ENCODE assay signal across 29 cellular contexts in genomic region chr7:36570508-36571219, GRCh38.
DNase-seq lines count a peak whose midpoint lies in the region; ATAC-seq and TF ChIP-seq lines count a peak whose summit lies in the region.
"Had no signal": no experiment of that assay in that cellular context is flagged by ENCODE, and none has a peak within 500 bp of the region (broad histone marks: within the 10 kb centered on the region; RNA-seq: fewer than 3 reads in every experiment).

No MANE protein-coding gene starts in this region.

- CTCF ChIA-PET in PC-9 (lab: Charles Lee): interaction anchor here (0.7 kb wide), 1 partner anchor 207 kb away, joined by 3 read pairs; no protein-coding TSS in a partner anchor

- no peak overlapping the region for H3K4me3 Mint-ChIP-seq in stimulated activated naive CD8-positive, alpha-beta T cell treated with anti-CD3 and anti-CD28 coated beads, Interleukin-15, amount 100 ng/mL, for 72 hours
- H3K4me3 Mint-ChIP-seq in effector memory CD8-positive, alpha-beta T cell: no peak overlapping the region
- H3K4me3 Mint-ChIP-seq: activated CD4-positive, alpha-beta memory T cell treated with anti-CD3 and anti-CD28 coated beads, Interleukin-2, amount 10 ng/mL, durations not matched to agents 7 days and 5 days; naive B cell had no signal

- H3K4me1 ChIP-seq in PC-9 (replicated peaks; ENCODE audit: insufficient read depth) (no peaks in the 10 kb centered on the region), upper lobe of right lung (peaks cover 5% of the 10 kb centered on the region)
- H3K4me1 ChIP-seq: A549, adrenal gland, BE2C, colonic mucosa, right atrium auricular region, vagina had no signal

- H3K27ac Mint-ChIP-seq in stimulated activated naive CD8-positive, alpha-beta T cell treated with anti-CD3 and anti-CD28 coated beads, Interleukin-15, amount 100 ng/mL, for 72 hours: peak overlapping the region in 1 of 2 donors; percentile 43
- peak overlapping the region; percentile 87 to 93 for H3K27ac Mint-ChIP-seq in effector memory CD8-positive, alpha-beta T cell
- H3K27ac Mint-ChIP-seq: activated CD4-positive, alpha-beta memory T cell treated with anti-CD3 and anti-CD28 coated beads, Interleukin-2, amount 10 ng/mL, durations not matched to agents 7 days and 5 days; naive B cell had no signal

- DNase-seq in stimulated activated naive CD8-positive, alpha-beta T cell treated with anti-CD3 and anti-CD28 coated beads, Interleukin-15, amount 100 ng/mL, for 72 hours: no peak
- no peak for DNase-seq in stimulated activated naive CD8-positive, alpha-beta T cell treated with anti-CD3 and anti-CD28 coated beads, Interleukin-15, Interleukin-2, amounts not matched to agents 100 U/mL and 50 U/mL, for 24 hours
- DNase-seq in PC-9: no peak
- DNase-seq in effector memory CD8-positive, alpha-beta T cell: no peak
- no peak for DNase-seq in upper lobe of right lung
- no peak for DNase-seq in foreskin fibroblast
- DNase-seq: activated CD4-positive, alpha-beta memory T cell treated with anti-CD3 and anti-CD28 coated beads, Interleukin-2, amount 10 ng/mL, durations not matched to agents 7 days and 5 days; activated T-cell treated with anti-CD3 and anti-CD28 coated beads, Interleukin-2, amount 50 U/mL, for 1 hour; adrenal gland; BE2C; Calu3; colonic mucosa; mesenchymal stem cell; naive B cell; NCI-H146; NCI-H510A treated with DMSO at 0.1 percent for 48 hours; ovary; SK-N-SH; stimulated activated CD4-positive, alpha-beta T cell treated with anti-CD3 and anti-CD28 coated beads, Interleukin-4, amount 100 ng/mL, for 24 hours had no signal

- peaks cover 29% of the 10 kb centered on the region for H3K4me1 Mint-ChIP-seq in stimulated activated naive CD8-positive, alpha-beta T cell treated with anti-CD3 and anti-CD28 coated beads, Interleukin-15, amount 100 ng/mL, for 72 hours
- H3K4me1 Mint-ChIP-seq in effector memory CD8-positive, alpha-beta T cell (ENCODE audit: low read depth in 2 of 2): peaks cover 17 to 51% of the 10 kb centered on the region in 2 donors

- H4K20me1 ChIP-seq in PC-9 (ENCODE audit: insufficient read depth): no peaks in the 10 kb centered on the region

- no peak overlapping the region for H3K4me2 ChIP-seq in PC-9
- H3K4me2 ChIP-seq: A549, hepatocyte, SK-N-SH had no signal

- TF ChIP-seq CTCF in PC-9 (conservative IDR thresholded peaks at IDR 0.05): no peak
- no peak for TF ChIP-seq CTCF in upper lobe of right lung (IDR thresholded peaks at IDR 0.05)
- no peak for TF ChIP-seq CTCF in foreskin fibroblast (IDR thresholded peaks at IDR 0.05; ENCODE audit: low read depth, low read length)

- H3K36me3 ChIP-seq in PC-9 (ENCODE audit: low read depth) (no peaks in the 10 kb centered on the region), upper lobe of right lung (no peaks in the 10 kb centered on the region)
- H3K36me3 ChIP-seq: adrenal gland, BE2C, colonic mucosa, esophagus muscularis mucosa, ovary, right atrium auricular region, thoracic aorta, vagina had no signal

- peak; percentile 37 for ATAC-seq in stimulated activated naive CD8-positive, alpha-beta T cell treated with anti-CD3 and anti-CD28 coated beads, Interleukin-15, amount 100 ng/mL, for 72 hours
- no peak for ATAC-seq in stimulated activated naive CD8-positive, alpha-beta T cell treated with anti-CD3 and anti-CD28 coated beads, Interleukin-15, Interleukin-2, amounts not matched to agents 100 U/mL and 50 U/mL, for 24 hours
- peak; percentile 41 for ATAC-seq in effector memory CD8-positive, alpha-beta T cell (replicated peaks)
- ATAC-seq in upper lobe of right lung (peak; percentile 49), GM21576 (IDR thresholded peaks at IDR 0.05; ENCODE audit: unreplicated experiment) (no peak), GM18511 (IDR thresholded peaks at IDR 0.05; ENCODE audit: unreplicated experiment) (no peak)
- ATAC-seq: A549; activated CD4-positive, CD25-positive, alpha-beta regulatory T cell treated with anti-CD3 and anti-CD28 coated beads, Interleukin-2, amount 50 U/mL, for 24 hours; left lobe of liver had no signal

- H3K9me3 Mint-ChIP-seq in stimulated activated naive CD8-positive, alpha-beta T cell treated with anti-CD3 and anti-CD28 coated beads, Interleukin-15, amount 100 ng/mL, for 72 hours: no peaks in the 10 kb centered on the region
- no peaks in the 10 kb centered on the region for H3K9me3 Mint-ChIP-seq in effector memory CD8-positive, alpha-beta T cell
- H3K9me3 Mint-ChIP-seq: activated CD4-positive, alpha-beta memory T cell treated with anti-CD3 and anti-CD28 coated beads, Interleukin-2, amount 10 ng/mL, durations not matched to agents 7 days and 5 days; naive B cell had no signal

- H3K9me3 ChIP-seq in PC-9 (ENCODE audit: insufficient read depth, low read depth) (no peaks in the 10 kb centered on the region), upper lobe of right lung (no peaks in the 10 kb centered on the region)
- H3K9me3 ChIP-seq: A549, adrenal gland, BE2C, colonic mucosa, esophagus muscularis mucosa, ovary, right atrium auricular region, SK-N-SH, thoracic aorta, vagina had no signal

- H3K27me3 ChIP-seq in PC-9 (ENCODE audit: insufficient read depth, low read depth) (peaks cover 63% of the 10 kb centered on the region), upper lobe of right lung (no peaks in the 10 kb centered on the region)
- H3K27me3 ChIP-seq: adrenal gland, BE2C, colonic mucosa, esophagus muscularis mucosa, hepatocyte, ovary, right atrium auricular region, vagina had no signal

- no peaks in the 10 kb centered on the region for H3K79me2 ChIP-seq in PC-9 (ENCODE audit: low read depth)
- H3K79me2 ChIP-seq: hepatocyte had no signal

- H3K27me3 Mint-ChIP-seq in stimulated activated naive CD8-positive, alpha-beta T cell treated with anti-CD3 and anti-CD28 coated beads, Interleukin-15, amount 100 ng/mL, for 72 hours: no peaks in the 10 kb centered on the region
- H3K27me3 Mint-ChIP-seq in effector memory CD8-positive, alpha-beta T cell: no peaks in the 10 kb centered on the region
- H3K27me3 Mint-ChIP-seq: activated CD4-positive, alpha-beta memory T cell treated with anti-CD3 and anti-CD28 coated beads, Interleukin-2, amount 10 ng/mL, durations not matched to agents 7 days and 5 days had no signal

- no peaks in the 10 kb centered on the region for H3F3A ChIP-seq in PC-9 (ENCODE audit: insufficient read depth, low read depth)

- H3K4me3 ChIP-seq in PC-9 (no peak overlapping the region), upper lobe of right lung (no peak overlapping the region), foreskin fibroblast (ENCODE audit: low read depth in 1 of 2, low read length in 2 of 2) (no peak overlapping the region)
- H3K4me3 ChIP-seq: A549, adrenal gland, colonic mucosa, esophagus muscularis mucosa, hepatocyte, ovary, right atrium auricular region, thoracic aorta, vagina had no signal

- no TSS peak for BruUV-seq in PC-9 (replicated peaks; lab: Mats Ljungman, UMichigan)

- H3K9me2 ChIP-seq in PC-9 (ENCODE audit: insufficient read depth): no peaks in the 10 kb centered on the region
- H3K9me2 ChIP-seq: SK-N-SH had no signal

- H3K36me3 Mint-ChIP-seq in effector memory CD8-positive, alpha-beta T cell (ENCODE audit: insufficient read depth): peaks cover 38% of the 10 kb centered on the region
- H3K36me3 Mint-ChIP-seq: naive B cell had no signal

- H3K27ac ChIP-seq in PC-9 (no peak overlapping the region), upper lobe of right lung (no peak overlapping the region)
- H3K27ac ChIP-seq: A549, adrenal gland, colonic mucosa, esophagus muscularis mucosa, hepatocyte, ovary, right atrium auricular region, thoracic aorta, vagina had no signal

- H2AFZ ChIP-seq in PC-9: peak overlapping the region; percentile 6; the same call in 1 of the 2 replicates
- H2AFZ ChIP-seq: hepatocyte had no signal

- POLR2A ChIA-PET in PC-9 (lab: Charles Lee; ENCODE audit: unreplicated experiment): no interaction called here

- intact Hi-C loops in PC-9 (cut with micrococcal nuclease; ENCODE audit: unreplicated experiment): no loop called here
- intact Hi-C loops in upper lobe of right lung (cut with DNase I): no loop called here

Comparison
In these comparisons a context has a peak if more than half of its experiments do, and no peak if none do; other contexts are left out.
1. ATAC-seq: peak in stimulated activated naive CD8-positive, alpha-beta T cell treated with anti-CD3 and anti-CD28 coated beads, Interleukin-15, amount 100 ng/mL, for 72 hours (single experiment), effector memory CD8-positive, alpha-beta T cell (single experiment) and upper lobe of right lung (single experiment); none in stimulated activated naive CD8-positive, alpha-beta T cell treated with anti-CD3 and anti-CD28 coated beads, Interleukin-15, Interleukin-2, amounts not matched to agents 100 U/mL and 50 U/mL, for 24 hours (single experiment), GM21576 (single experiment) and GM18511 (single experiment).